ENCODE assay signal across 20 cellular contexts in genomic region chr2:83784920-83785319, GRCh38.
A peak's percentile ranks its signal among the peaks of the same experiment; 100 is the strongest.
DNase-seq lines count a peak whose midpoint lies in the region; ATAC-seq and TF ChIP-seq lines count a peak whose summit lies in the region.
"Had no signal": no experiment of that assay in that cellular context is flagged by ENCODE, and none has a peak within 500 bp of the region (broad histone marks: within the 10 kb centered on the region; RNA-seq: fewer than 3 reads in every experiment).

No MANE protein-coding gene starts in this region.

- H3K79me2 ChIP-seq in GM23338 (replicated peaks; ENCODE audit: insufficient read depth): no peaks in the 10 kb centered on the region
- no peaks in the 10 kb centered on the region for H3K79me2 ChIP-seq in neural cell (replicated peaks; ENCODE audit: insufficient read depth, low read length)

- H3K9me3 ChIP-seq in ectodermal cell (ENCODE audit: control insufficient read depth, low read length) (peaks cover 2% of the 10 kb centered on the region), neural cell (ENCODE audit: low read length) (no peaks in the 10 kb centered on the region), transverse colon (no peaks in the 10 kb centered on the region)
- H3K9me3 ChIP-seq: A549 had no signal

- intact Hi-C loops in transverse colon (cut with DNase I; ENCODE audit: low total_unique reads): no loop called here

- no peaks in the 10 kb centered on the region for H3K36me3 Mint-ChIP-seq in GM23338 (ENCODE audit: low read depth)
- H3K36me3 Mint-ChIP-seq: CD4-positive, alpha-beta memory T cell had no signal

- ATAC-seq in GM23338 (no peak), GM18873 (IDR thresholded peaks at IDR 0.05; ENCODE audit: low FRiP score, unreplicated experiment) (no peak)
- ATAC-seq: A549, HepG2 had no signal

- TF ChIP-seq POLR2A in transverse colon (IDR thresholded peaks at IDR 0.05): no peak

- no peak overlapping the region for H3K27ac Mint-ChIP-seq in GM23338
- H3K27ac Mint-ChIP-seq: CD4-positive, alpha-beta memory T cell; IgD-negative memory B cell had no signal

- peaks cover 2% of the 10 kb centered on the region for H3K27me3 Mint-ChIP-seq in GM23338 (ENCODE audit: insufficient read depth, low read depth, poor library complexity)
- H3K27me3 Mint-ChIP-seq: CD4-positive, alpha-beta memory T cell; IgD-negative memory B cell had no signal

- WGBS in ectodermal cell, 2 experiments: 74 to 75% methylated on average over 1 of the region's 1 CpG
- 31 to 38% methylated on average over 1 of the region's 1 CpG for WGBS in transverse colon (ENCODE audit: low coverage in 1 of 2), 2 donors

- in situ Hi-C loops in transverse colon (cut with MboI; ENCODE audit: low pct_ligation_motif_present in 1 of 4, low pct_unique_long_range_greater_than_20kb in 1 of 4, low sequenced_read_pairs in 3 of 4): no loop called here

- TF ChIP-seq RAD21 in neural cell (conservative IDR thresholded peaks at IDR 0.05): peak; percentile 19

- H3K4me2 ChIP-seq in GM23338 (no peak overlapping the region), neural cell (ENCODE audit: low read length) (no peak overlapping the region)
- H3K4me2 ChIP-seq: A549 had no signal

- H2AFZ ChIP-seq in GM23338 (peak overlapping the region; percentile 52; the same call in 1 of the 2 replicates), neural cell (ENCODE audit: low read depth, low read length) (no peak overlapping the region)

- DNase-seq in GM23338 (ENCODE audit: low spot score) (no peak), NCI-H2227 treated with DMSO at 0.1 percent for 48 hours (lab: John Stamatoyannopoulos, UW) (peak; percentile 30), transverse colon (no peak)
- DNase-seq in activated CD4-positive, CD25-positive, alpha-beta regulatory T cell (lab: John Stamatoyannopoulos, UW): no peak
- DNase-seq in activated naive CD4-positive, alpha-beta T cell (lab: John Stamatoyannopoulos, UW): no peak
- DNase-seq: AML-193; CD4-positive, alpha-beta memory T cell; DMS153; DMS79; GF-D8; GOT3; H9 had no signal

- TF ChIP-seq CTCF in GM23338 (conservative IDR thresholded peaks at IDR 0.05; ENCODE audit: low read depth in 2 of 2) (no peak), neural cell (IDR thresholded peaks at IDR 0.05; ENCODE audit: poor library complexity, severe bottlenecking) (no peak), transverse colon (IDR thresholded peaks at IDR 0.05) (no peak)

- H3F3A ChIP-seq in GM23338 (replicated peaks; ENCODE audit: low read depth): no peaks in the 10 kb centered on the region
- no peaks in the 10 kb centered on the region for H3F3A ChIP-seq in neural cell (ENCODE audit: insufficient read depth, low read length, poor library complexity, severe bottlenecking)

- H3K27me3 ChIP-seq in GM23338 (ENCODE audit: insufficient read depth) (no peaks in the 10 kb centered on the region), ectodermal cell (ENCODE audit: control insufficient read depth, insufficient read depth, low read length, poor library complexity, severe bottlenecking) (no peaks in the 10 kb centered on the region), neural cell (ENCODE audit: insufficient read depth, low read depth, low read length) (no peaks in the 10 kb centered on the region), transverse colon (no peaks in the 10 kb centered on the region)

- H3K9ac ChIP-seq in neural cell (ENCODE audit: low read length): no peak overlapping the region

- TF ChIP-seq EP300 in neural cell (conservative IDR thresholded peaks at IDR 0.05; ENCODE audit: poor library complexity, severe bottlenecking) (peak; percentile 69), transverse colon (IDR thresholded peaks at IDR 0.05; ENCODE audit: low read depth) (no peak)

- H3K27ac ChIP-seq in GM23338 (ENCODE audit: low read depth) (no peak overlapping the region), ectodermal cell (ENCODE audit: insufficient read depth, low read depth, low read length, poor library complexity, severe bottlenecking) (peak overlapping the region; percentile 16), neural cell (ENCODE audit: low read length) (peak overlapping the region; percentile 7), transverse colon (no peak overlapping the region)
- H3K27ac ChIP-seq: 22Rv1, A549, C4-2B had no signal

- no peaks in the 10 kb centered on the region for H3K9me2 ChIP-seq in GM23338 (ENCODE audit: insufficient read depth)
- no peaks in the 10 kb centered on the region for H3K9me2 ChIP-seq in neural cell (ENCODE audit: insufficient read depth, low read length)

- no peaks in the 10 kb centered on the region for H4K20me1 ChIP-seq in GM23338 (replicated peaks; ENCODE audit: insufficient read depth)
- H4K20me1 ChIP-seq in neural cell (ENCODE audit: insufficient read depth): no peaks in the 10 kb centered on the region

- no peak overlapping the region for H3K4me3 Mint-ChIP-seq in GM23338
- H3K4me3 Mint-ChIP-seq: CD4-positive, alpha-beta memory T cell; H9; IgD-negative memory B cell had no signal

- H3K4me1 ChIP-seq in GM23338 (ENCODE audit: insufficient read depth) (peaks cover 26% of the 10 kb centered on the region), ectodermal cell (ENCODE audit: control insufficient read depth, insufficient read depth, low read length) (no peaks in the 10 kb centered on the region), transverse colon (no peaks in the 10 kb centered on the region)
- H3K4me1 ChIP-seq: A549 had no signal

- H3K4me1 Mint-ChIP-seq in GM23338: peaks cover 28% of the 10 kb centered on the region
- H3K4me1 Mint-ChIP-seq: CD4-positive, alpha-beta memory T cell; IgD-negative memory B cell had no signal

- H3K4me3 ChIP-seq in GM23338 (no peak overlapping the region), ectodermal cell (ENCODE audit: insufficient read depth, low read depth, low read length) (no peak overlapping the region), neural cell (ENCODE audit: low read length) (no peak overlapping the region), transverse colon (no peak overlapping the region)
- H3K4me3 ChIP-seq: A549 had no signal

- no peaks in the 10 kb centered on the region for H3K9me3 Mint-ChIP-seq in GM23338
- H3K9me3 Mint-ChIP-seq: H9 had no signal

- no peaks in the 10 kb centered on the region for H3K36me3 ChIP-seq in GM23338 (ENCODE audit: insufficient read depth)
- no peaks in the 10 kb centered on the region for H3K36me3 ChIP-seq in ectodermal cell (ENCODE audit: control insufficient read depth, insufficient read depth, low read length)
- no peaks in the 10 kb centered on the region for H3K36me3 ChIP-seq in neural cell (ENCODE audit: insufficient read depth, low read length)
- H3K36me3 ChIP-seq in transverse colon: no peaks in the 10 kb centered on the region

TF ChIP-seq in GM23338, 12 proteins besides CTCF, POLR2A, EP300 and RAD21 (continues in another document):
- TF ChIP-seq JUNB (IDR thresholded peaks at IDR 0.05; ENCODE audit: unreplicated experiment) (no peak), ZNF331 (CRISPR knock-in tag; IDR thresholded peaks at IDR 0.05; ENCODE audit: low read depth) (no peak), NANOG (IDR thresholded peaks at IDR 0.05; ENCODE audit: borderline replicate concordance) (no peak)

TF ChIP-seq in neural cell, 6 proteins besides CTCF, POLR2A, EP300 and RAD21:
- TF ChIP-seq EZH2 (IDR thresholded peaks at IDR 0.05; ENCODE audit: borderline replicate concordance, insufficient read depth, low read length, poor library complexity, severe bottlenecking): no peak
- peak; percentile 32 for TF ChIP-seq REST (IDR thresholded peaks at IDR 0.05; ENCODE audit: borderline replicate concordance)
- TF ChIP-seq POLR2AphosphoS5 (IDR thresholded peaks at IDR 0.05): peak; percentile 54

Comparison
In these comparisons a context has a peak if more than half of its experiments do, and no peak if none do; other contexts are left out.
1. H3K27ac ChIP-seq: peak in ectodermal cell (single experiment) and neural cell (single experiment); none in GM23338 (single experiment) and transverse colon (0 of 4).